Comparison of ENCODE assay signal across 13 cellular contexts in genomic region chr3:46878796-46879436, GRCh38. TPM values are rescaled to one million over a fixed set of nuclear protein-coding genes. Genes with fewer than 3 reads are reported as not detected.
DNase-seq lines count a peak whose midpoint lies in the region; ATAC-seq, FAIRE-seq and TF ChIP-seq lines count a peak whose summit lies in the region.
"Had no signal": no experiment of that assay in that cellular context is flagged by ENCODE, and none has a peak within 500 bp of the region (broad histone marks: within the 10 kb centered on the region; RNA-seq: fewer than 3 reads in every experiment).

No MANE protein-coding gene starts in this region.

- TF ChIP-seq RAD21 in A549 (conservative IDR thresholded peaks at IDR 0.05 in 1 of 2, IDR thresholded peaks at IDR 0.05 in 1 of 2) = no peak

- H3K27ac ChIP-seq in A549 = peak overlapping the region; percentile 38 to 67; a peak in 4 of 6 replicates
- H3K27ac ChIP-seq in spleen = peak overlapping the region in 2 of 8 donors; percentile 11 to 18
- H3K27ac ChIP-seq: pancreas had no signal

- TF ChIP-seq EP300 in A549 (IDR thresholded peaks at IDR 0.05) = no peak

- WGBS in A549 (ENCODE audit: missing lambda C conversion rate) = 31% methylated on average over 2 of the region's 2 CpGs
- 20 to 85% (median 75%) methylated on average over 1 to 2 of the region's 2 CpGs for WGBS in spleen, 5 donors

- intact Hi-C loops in spleen (cut with DNase I; ENCODE audit: low total_unique reads) = no loop called here

- H3K27me3 ChIP-seq in spleen (replicated peaks in 1 of 7) = peaks cover 0 to 43% (median 35%) of the 10 kb centered on the region in 7 donors

- POLR2A ChIA-PET in A549 (lab: Yijun Ruan, JAX) = no interaction called here

- CTCF ChIA-PET in A549 (lab: Yijun Ruan, JAX) = interaction anchor here (7.4 kb wide), 1 partner anchor 12 kb away, joined by 45 read pairs; no protein-coding TSS in a partner anchor

- peak in 1 of 2 experiments; percentile 63; a peak in 3 of 6 replicates for ATAC-seq in A549
- peak; percentile 57 for ATAC-seq in GM21447 (IDR thresholded peaks at IDR 0.05; ENCODE audit: unreplicated experiment)
- ATAC-seq in GM19023 (IDR thresholded peaks at IDR 0.05; ENCODE audit: unreplicated experiment) = no peak
- no peak for ATAC-seq in GM18873 (IDR thresholded peaks at IDR 0.05; ENCODE audit: low FRiP score, unreplicated experiment)

- no peaks in the 10 kb centered on the region for H3K9me3 ChIP-seq in A549
- H3K9me3 ChIP-seq in spleen = no peaks in the 10 kb centered on the region
- H3K9me3 ChIP-seq: pancreas had no signal

- DNase-seq in A549 (ENCODE audit: low read depth in 1 of 2, low spot score in 1 of 2) (peak in 1 of 2 experiments; percentile 31), RCC 7860 (ENCODE audit: low spot score) (peak; percentile 60), kidney tubule cell (ENCODE audit: low spot score) (peak; percentile 95), cerebellar cortex (ENCODE audit: low spot score) (no peak), spleen (no peak)
- DNase-seq: activated CD4-positive, alpha-beta T cell treated with anti-CD3 and anti-CD28 coated beads, Interleukin-2, amount 10 ng/mL, durations not matched to agents 24 days and 14 days; activated naive CD8-positive, alpha-beta T cell treated with anti-CD3 and anti-CD28 coated beads, Interleukin-2, amount 10 ng/mL, durations not matched to agents 7 days and 5 days; NCI-H187 had no signal

- TF ChIP-seq POLR2A in A549 (IDR thresholded peaks at IDR 0.05; ENCODE audit: low read length) = no peak
- TF ChIP-seq POLR2A in spleen (IDR thresholded peaks at IDR 0.05) = no peak

- H3K4me1 ChIP-seq in A549 (peaks cover 21% of the 10 kb centered on the region), spleen (peaks cover 6 to 65% (median 44%) of the 10 kb centered on the region in 6 donors)

- no peaks in the 10 kb centered on the region for H3K36me3 ChIP-seq in spleen
- H3K36me3 ChIP-seq: pancreas had no signal

- H3K4me2 ChIP-seq in A549 = peak overlapping the region; percentile 48

- FAIRE-seq in A549 (lab: Jason Lieb, UNC) (no peak), RCC 7860 (lab: Jason Lieb, UNC) (peak; percentile 60)
- FAIRE-seq: endothelial cell of umbilical vein, pancreas had no signal

- no peak for TF ChIP-seq CTCF in A549 (IDR thresholded peaks at IDR 0.05)
- TF ChIP-seq CTCF in spleen (IDR thresholded peaks at IDR 0.05 in 8 of 11, conservative IDR thresholded peaks at IDR 0.05 in 3 of 11) = no peak

- H3K4me3 ChIP-seq in A549 (no peak overlapping the region), spleen (no peak overlapping the region)
- H3K4me3 ChIP-seq: pancreas had no signal

TF ChIP-seq in A549, 52 proteins besides CTCF, POLR2A, EP300 and RAD21:
- no peak for TF ChIP-seq KDM5A (IDR thresholded peaks at IDR 0.05)
- TF ChIP-seq PBX3 (IDR thresholded peaks at IDR 0.05) = no peak
- TF ChIP-seq USF2 (IDR thresholded peaks at IDR 0.05) = no peak

RNA-seq across cellular contexts. Expression of gene PTH1R, which starts 1.4 kb away (rescaled TPM):
- 0.20 and 0.45 TPM in 2 replicates for polyA plus RNA-seq in A549 (2011; rRNA removed)
- 0.63 and 0.83 TPM in 2 replicates for polyA plus RNA-seq in A549 (2012; cell fraction: cytosol; rRNA removed)
- 1.7 and 2.2 TPM in 2 replicates for polyA plus RNA-seq in A549 (2012; cell fraction: nucleus; rRNA removed)
- polyA plus RNA-seq in A549 (2017; fragmentation: RNase III; extraction: RNeasy Plus Mini Kit Qiagen cat#74134 plus additional on column Dnase treatment) = 0.53 to 0.76 TPM (median 0.54 TPM) in 3 replicates
- polyA minus RNA-seq in A549 (2011; rRNA and poly(A)+ RNA removed) = 0.24 and 0.87 TPM in 2 replicates
- 10 to 100 TPM in 6 of 7 donors, 1 to 10 TPM in 1; 5.1 to 38.7 (median 21.9) TPM for total RNA-seq in spleen
- polyA plus RNA-seq in spleen = 100 to 1,000 TPM in 1 of 3 donors, 10 to 100 TPM in 2; 61.8 to 190 (median 67.1) TPM
- total RNA-seq: activated CD4-positive, alpha-beta T cell treated with anti-CD3 and anti-CD28 coated beads, Interleukin-2, amount 10 ng/mL, durations not matched to agents 24 days and 14 days; activated naive CD8-positive, alpha-beta T cell treated with anti-CD3 and anti-CD28 coated beads, Interleukin-2, amount 10 ng/mL, durations not matched to agents 7 days and 5 days had no signal

RNA-seq across cellular contexts. Expression of gene MYL3, which starts 15.7 kb away (rescaled TPM):
- polyA plus RNA-seq in A549 (2011; rRNA removed) = not detected in 2 replicates
- polyA plus RNA-seq in A549 (2012; cell fraction: cytosol; rRNA removed) = 0.09 and 0.13 TPM in 2 replicates
- polyA plus RNA-seq in A549 (2012; cell fraction: nucleus; rRNA removed) = not detected in 2 replicates
- 0.25 TPM in 1 of 3 replicates, not detected in the others for polyA plus RNA-seq in A549 (2017; fragmentation: RNase III; extraction: RNeasy Plus Mini Kit Qiagen cat#74134 plus additional on column Dnase treatment)
- not detected in 2 replicates for polyA minus RNA-seq in A549 (2011; rRNA and poly(A)+ RNA removed)
- 10 to 100 TPM in 2 of 7 donors, 1 to 10 TPM in 5; 1.9 to 16.2 (median 7.3) TPM for total RNA-seq in spleen
- polyA plus RNA-seq in spleen = 1 to 10 TPM; 2.6 to 6.7 (median 5.3) TPM
- total RNA-seq: activated CD4-positive, alpha-beta T cell treated with anti-CD3 and anti-CD28 coated beads, Interleukin-2, amount 10 ng/mL, durations not matched to agents 24 days and 14 days; activated naive CD8-positive, alpha-beta T cell treated with anti-CD3 and anti-CD28 coated beads, Interleukin-2, amount 10 ng/mL, durations not matched to agents 7 days and 5 days; endothelial cell of umbilical vein had no signal
- polyA plus RNA-seq: endothelial cell of umbilical vein had no signal

Comparison
In these comparisons a context has a peak if more than half of its experiments do, and no peak if none do; other contexts are left out.
1. DNase-seq: peak in RCC 7860 (single experiment) and kidney tubule cell (single experiment); none in cerebellar cortex (single experiment) and spleen (single experiment).
2. RNA of gene PTH1R, which starts 1.4 kb away (polyA plus RNA-seq): 61.8 to 190 TPM in spleen; 0.20 to 2.2 TPM in A549; every median in the first group is over 10 times any median in the second.